Comparison of ENCODE assay signal across 9 cellular contexts in genomic region chr10:15898046-15898445, GRCh38. TPM values are rescaled to one million over a fixed set of nuclear protein-coding genes. Genes with fewer than 3 reads are reported as not detected.
DNase-seq lines count a peak whose midpoint lies in the region; ATAC-seq and TF ChIP-seq lines count a peak whose summit lies in the region.
"Had no signal": no experiment of that assay in that cellular context is flagged by ENCODE, and none has a peak within 500 bp of the region (broad histone marks: within the 10 kb centered on the region; RNA-seq: fewer than 3 reads in every experiment).

No MANE protein-coding gene starts in this region.

- H3K9me2 ChIP-seq in OCI-LY7 (ENCODE audit: insufficient read depth, low read length), result no peaks in the 10 kb centered on the region

- H3K4me1 Mint-ChIP-seq in CD4-positive, alpha-beta memory T cell, result peaks cover 0 to 2% (median under 1%) of the 10 kb centered on the region in 4 donors

- no peak overlapping the region for H2AFZ ChIP-seq in OCI-LY7 (ENCODE audit: low read length)

- H3K9me3 Mint-ChIP-seq in CD4-positive, alpha-beta memory T cell, result peaks cover 0 to 3% (median 0%) of the 10 kb centered on the region in 8 donors

- TF ChIP-seq CTCF in AG04450 (IDR thresholded peaks at IDR 0.05; ENCODE audit: low read depth, low read length) (peak; percentile 33), OCI-LY7 (conservative IDR thresholded peaks at IDR 0.05; ENCODE audit: low read length) (peak; percentile 65), fibroblast of villous mesenchyme (IDR thresholded peaks at IDR 0.05; ENCODE audit: insufficient read depth, low read depth, low read length) (peak; percentile 49)

- POLR2A ChIA-PET in AG04450 (lab: Yijun Ruan, JAX) (no interaction called here), OCI-LY7 (lab: Charles Lee) (no interaction called here)
- POLR2A ChIA-PET in CD4-positive, alpha-beta memory T cell (lab: Charles Lee; ENCODE audit: partially characterized antibody), result no interaction called here

- H3K4me2 ChIP-seq in OCI-LY7 (ENCODE audit: low read length), result no peak overlapping the region

- DNase-seq in AG04450 (ENCODE audit: low read depth, low spot score) (no peak), OCI-LY7 (ENCODE audit: low spot score) (peak; percentile 18), fibroblast of villous mesenchyme (ENCODE audit: low read depth) (peak; percentile 8), NCI-H1694 (lab: John Stamatoyannopoulos, UW) (no peak), NCI-H2171 treated with DMSO at 0.1 percent for 48 hours (lab: John Stamatoyannopoulos, UW) (no peak)
- no peak for DNase-seq in CD4-positive, alpha-beta memory T cell

- H3K9me3 ChIP-seq in AG04450 (ENCODE audit: control insufficient read depth, insufficient read depth, low read length) (no peaks in the 10 kb centered on the region), OCI-LY7 (ENCODE audit: low read length) (no peaks in the 10 kb centered on the region)
- H3K9me3 ChIP-seq in CD4-positive, alpha-beta memory T cell (ENCODE audit: control insufficient read depth in 1 of 2, low read length in 2 of 2), result no peaks in the 10 kb centered on the region

- peaks cover 31 to 34% of the 10 kb centered on the region in 2 donors for H3K27me3 Mint-ChIP-seq in CD4-positive, alpha-beta memory T cell

- CTCF ChIA-PET in AG04450 (lab: Charles Lee) (interaction anchor here (0.7 to 1.2 kb wide), 2 partner anchors 17 to 647 kb away, joined by 3 read pairs; no protein-coding TSS in a partner anchor), OCI-LY7 (lab: Charles Lee; ENCODE audit: unreplicated experiment) (no interaction called here)
- CTCF ChIA-PET in CD4-positive, alpha-beta memory T cell (lab: Charles Lee; ENCODE audit: partially characterized antibody), result no interaction called here

- no peaks in the 10 kb centered on the region for H3K4me1 ChIP-seq in OCI-LY7 (ENCODE audit: insufficient read depth, low read length, poor library complexity, severe bottlenecking)
- H3K4me1 ChIP-seq in CD4-positive, alpha-beta memory T cell (ENCODE audit: insufficient read depth, low read length), result no peaks in the 10 kb centered on the region

- no peaks in the 10 kb centered on the region for H3K27me3 ChIP-seq in AG04450 (ENCODE audit: control insufficient read depth, insufficient read depth, low read length)
- peaks cover 7% of the 10 kb centered on the region for H3K27me3 ChIP-seq in CD4-positive, alpha-beta memory T cell (ENCODE audit: insufficient read depth, low read length)

- no peak overlapping the region for H3K27ac ChIP-seq in AG04450 (ENCODE audit: low read depth, low read length)
- H3K27ac ChIP-seq in OCI-LY7 (ENCODE audit: low read depth, low read length, poor library complexity, severe bottlenecking), result no peak overlapping the region
- no peak overlapping the region for H3K27ac ChIP-seq in CD4-positive, alpha-beta memory T cell (ENCODE audit: low read depth, low read length)
- H3K27ac ChIP-seq: RWPE1 had no signal

- no peaks in the 10 kb centered on the region for H4K20me1 ChIP-seq in OCI-LY7 (ENCODE audit: insufficient read depth, low read length)

- no peaks in the 10 kb centered on the region for H3K36me3 Mint-ChIP-seq in CD4-positive, alpha-beta memory T cell

- H3K79me2 ChIP-seq in OCI-LY7 (ENCODE audit: insufficient read depth, low read depth, low read length), result no peaks in the 10 kb centered on the region

- H3K4me3 Mint-ChIP-seq in CD4-positive, alpha-beta memory T cell, result no peak overlapping the region

- no peak overlapping the region for H3K27ac Mint-ChIP-seq in CD4-positive, alpha-beta memory T cell

- ATAC-seq in GM18502 (IDR thresholded peaks at IDR 0.05; ENCODE audit: poor library complexity, unreplicated experiment), result peak; percentile 63
- no peak for ATAC-seq in HG03469 (IDR thresholded peaks at IDR 0.05; ENCODE audit: unreplicated experiment)

- intact Hi-C loops in OCI-LY7 (cut with micrococcal nuclease; ENCODE audit: unreplicated experiment), result no loop called here
- intact Hi-C loops in CD4-positive, alpha-beta memory T cell (cut with micrococcal nuclease), result no loop called here

- BruUV-seq in OCI-LY7 (replicated peaks; lab: Mats Ljungman, UMichigan), result no TSS peak

- no peak overlapping the region for H3K4me3 ChIP-seq in AG04450 (ENCODE audit: low read depth, low read length)
- no peak overlapping the region for H3K4me3 ChIP-seq in OCI-LY7 (ENCODE audit: low read depth, low read length, poor library complexity, severe bottlenecking)
- H3K4me3 ChIP-seq in fibroblast of villous mesenchyme (ENCODE audit: low read depth, low read length), result no peak overlapping the region
- no peak overlapping the region for H3K4me3 ChIP-seq in CD4-positive, alpha-beta memory T cell (ENCODE audit: low read length in 2 of 2)

- no peaks in the 10 kb centered on the region for H3K36me3 ChIP-seq in OCI-LY7 (ENCODE audit: insufficient read depth, low read length)
- no peaks in the 10 kb centered on the region for H3K36me3 ChIP-seq in CD4-positive, alpha-beta memory T cell (ENCODE audit: insufficient read depth, low read length)

RNA-seq across cellular contexts. Expression of gene MINDY3, which starts 37.7 kb away (rescaled TPM):
- polyA plus RNA-seq in AG04450 (2011; rRNA removed), result 19.4 and 28.7 TPM in 2 replicates
- polyA minus RNA-seq in AG04450 (2011; rRNA and poly(A)+ RNA removed), result 11.6 and 21.4 TPM in 2 replicates
- 15.7 and 16.2 TPM in 2 replicates for total RNA-seq in OCI-LY7 (2014; rRNA removed; shearing (Covaris generic))
- 23.3 and 24.9 TPM in 2 replicates for total RNA-seq in OCI-LY7 (2022)
- 29.6 and 39.7 TPM in 2 replicates for total RNA-seq in fibroblast of villous mesenchyme
- 10 to 100 TPM; 35.8 to 40.4 TPM for total RNA-seq in CD4-positive, alpha-beta memory T cell
- 1 to 10 TPM; 2.1 to 6.1 TPM for polyA plus RNA-seq in CD4-positive, alpha-beta memory T cell

Comparison
In these comparisons a context has a peak if more than half of its experiments do, and no peak if none do; other contexts are left out.
1. DNase-seq: peak in OCI-LY7 (single experiment) and fibroblast of villous mesenchyme (single experiment); none in AG04450 (single experiment), CD4-positive, alpha-beta memory T cell (0 of 5), NCI-H1694 (single experiment) and NCI-H2171 treated with DMSO at 0.1 percent for 48 hours (single experiment).
2. Peak in every context shown above with its lines, with median percentiles within 50 percentile points of each other: CTCF ChIP-seq.